In the genomic region with DNA sequence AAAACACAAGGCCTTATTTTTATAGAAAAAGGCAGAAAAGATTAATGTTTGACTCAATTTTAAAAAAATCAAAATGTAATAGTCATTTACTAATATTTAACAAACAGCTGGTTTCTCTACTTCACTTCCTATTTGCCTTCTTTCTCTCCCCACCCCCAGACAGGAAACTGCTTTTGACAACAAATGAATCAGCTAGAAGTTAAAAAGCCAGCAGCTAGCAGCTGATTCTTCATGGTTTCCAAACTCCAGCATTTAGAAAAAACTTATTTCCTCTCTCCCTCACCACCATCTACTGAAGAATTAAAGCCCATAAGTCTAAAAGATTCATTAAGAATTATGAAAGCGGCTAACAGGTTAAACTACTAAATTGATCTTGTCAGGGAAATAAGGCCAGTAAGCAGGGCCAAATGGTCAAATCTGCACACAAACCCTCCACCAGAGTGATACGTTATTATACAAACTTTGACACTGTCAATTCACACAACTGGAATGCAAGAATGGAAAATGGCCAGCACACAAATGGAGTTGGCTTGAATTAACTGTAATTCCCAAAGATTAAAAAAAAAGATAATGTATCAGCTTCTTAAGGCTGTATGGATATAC, we compare ENCODE assay signal across 7 cellular contexts. TPM values are rescaled to one million over a fixed set of nuclear protein-coding genes. Genes with fewer than 3 reads are reported as not detected.
A peak's percentile ranks its signal among the peaks of the same experiment; 100 is the strongest.
DNase-seq lines count a peak whose midpoint lies in the region; ATAC-seq, FAIRE-seq and TF ChIP-seq lines count a peak whose summit lies in the region.

No MANE protein-coding gene starts in this region.

- peak overlapping the region; percentile 31 to 92; a peak in 3 of 4 replicates for H3K4me3 ChIP-seq in Panc1 (ENCODE audit: low read depth in 2 of 2, low read length in 2 of 2)
- H3K4me3 ChIP-seq in mucosa of stomach (ENCODE audit: low read length) = no peak overlapping the region

- no peaks in the 10 kb centered on the region for H3K9me3 ChIP-seq in Panc1 (ENCODE audit: control insufficient read depth, insufficient read depth, low read depth, low read length)
- no peaks in the 10 kb centered on the region for H3K9me3 ChIP-seq in mucosa of stomach (ENCODE audit: control insufficient read depth, low read length)

- peak overlapping the region; percentile 87 for H3K27ac ChIP-seq in Panc1 (ENCODE audit: low read length)

- H3K4me3 Mint-ChIP-seq in chondrocyte (ENCODE audit: unreplicated experiment) = peak overlapping the region; percentile 53

- peak overlapping the region; percentile 48 for H3K9ac ChIP-seq in mucosa of stomach (ENCODE audit: low read length)

- POLR2A ChIA-PET in Panc1 (lab: Charles Lee) = interaction anchor here (0.6 kb wide), 1 partner anchor 29 kb away, joined by 9 read pairs; no protein-coding TSS in a partner anchor

- FAIRE-seq in H54 (lab: Jason Lieb, UNC) = peak; percentile 53

- TF ChIP-seq CTCF in Panc1 (IDR thresholded peaks at IDR 0.05) (no peak), chondrocyte (IDR thresholded peaks at IDR 0.05) (no peak)

- no peaks in the 10 kb centered on the region for H3K27me3 ChIP-seq in Panc1 (ENCODE audit: control insufficient read depth, insufficient read depth, low read length)
- no peaks in the 10 kb centered on the region for H3K27me3 ChIP-seq in mucosa of stomach (ENCODE audit: control insufficient read depth, insufficient read depth, low read length)

- peaks cover 5% of the 10 kb centered on the region for H3K36me3 Mint-ChIP-seq in chondrocyte (ENCODE audit: low read depth)

- peak; percentile 69 for DNase-seq in GM03348 (ENCODE audit: low spot score)
- DNase-seq in H54 (ENCODE audit: insufficient read length, low spot score) = peak; percentile 33
- no peak for DNase-seq in Panc1 (ENCODE audit: low read depth, low spot score)
- DNase-seq in chondrocyte (ENCODE audit: low spot score) = no peak
- no peak for DNase-seq in COLO829 (ENCODE audit: low spot score)
- no peak for DNase-seq in NCI-H2171 (lab: John Stamatoyannopoulos, UW)

- H3K4me1 ChIP-seq in Panc1 (ENCODE audit: control insufficient read depth, insufficient read depth, low read length) = peaks cover 33% of the 10 kb centered on the region
- peaks cover 16% of the 10 kb centered on the region for H3K4me1 ChIP-seq in mucosa of stomach (ENCODE audit: control insufficient read depth, insufficient read depth, low read length)

- CTCF ChIA-PET in Panc1 (lab: Charles Lee) = no interaction called here

- no peaks in the 10 kb centered on the region for H3K27me3 Mint-ChIP-seq in chondrocyte (ENCODE audit: low read depth)

- BruUV-seq in Panc1 (replicated peaks; lab: Mats Ljungman, UMichigan) = no TSS peak

- H3K27ac Mint-ChIP-seq in chondrocyte (ENCODE audit: unreplicated experiment) = peak overlapping the region; percentile 96

- no peak for ATAC-seq in Panc1

- H3K36me3 ChIP-seq in Panc1 (ENCODE audit: control insufficient read depth, insufficient read depth, low read length) (peaks cover 33% of the 10 kb centered on the region), mucosa of stomach (ENCODE audit: control insufficient read depth, insufficient read depth, low read length) (no peaks in the 10 kb centered on the region)

- TF ChIP-seq POLR2A in H54 (IDR thresholded peaks at IDR 0.05; ENCODE audit: low read depth, low read length) = no peak

- H3K4me1 Mint-ChIP-seq in chondrocyte (ENCODE audit: low read depth) = peaks cover 74% of the 10 kb centered on the region

- in situ Hi-C loops in Panc1 (cut with HindIII; ENCODE audit: low pct_unique_long_range_greater_than_20kb, low sequenced_read_pairs) = no loop called here

- H3K9me3 Mint-ChIP-seq in chondrocyte (ENCODE audit: low read depth) = no peaks in the 10 kb centered on the region

- intact Hi-C loops in Panc1 (cut with micrococcal nuclease; ENCODE audit: unreplicated experiment) = no loop called here

RNA-seq across cellular contexts. Expression of a gene that starts 4.0 kb away (rescaled TPM):
- total RNA-seq in Panc1 (2021; ENCODE audit: unreplicated experiment) (91.3 TPM), chondrocyte (79.5 to 84.0 TPM (median 81.5 TPM) in 3 replicates)
- 56.8 TPM for polyA plus RNA-seq in Panc1 (2012; ENCODE audit: insufficient read length)

Comparison
In these comparisons a context has a peak if more than half of its experiments do, and no peak if none do; other contexts are left out.
1. DNase-seq: peak in GM03348 (single experiment) and H54 (single experiment); none in Panc1 (single experiment), chondrocyte (single experiment), COLO829 (single experiment) and NCI-H2171 (single experiment).